Comparison of ENCODE assay signal across 1 cellular context in genomic region chr2:231527091-231527395, GRCh38.
A peak's percentile ranks its signal among the peaks of the same experiment; 100 is the strongest.
TF ChIP-seq lines count a peak whose summit lies in the region.

No MANE protein-coding gene starts in this region.

TF ChIP-seq in H1, 55 proteins besides CTCF, POLR2A, EP300 and RAD21:
- TF ChIP-seq TBP (IDR thresholded peaks at IDR 0.05; ENCODE audit: low read depth, low read length) (no peak), KDM1A (IDR thresholded peaks at IDR 0.05; ENCODE audit: borderline replicate concordance, low read length) (no peak), YY1 (IDR thresholded peaks at IDR 0.05; ENCODE audit: low read depth, low read length) (0 out of 2 replicates have a peak, but pooled peaks have one; percentile 13)
